ENCODE assay signal across 8 cellular contexts in genomic region chr10:89414879-89415821, GRCh38. TPM values are rescaled to one million over a fixed set of nuclear protein-coding genes. Genes with fewer than 3 reads are reported as not detected.
DNase-seq lines count a peak whose midpoint lies in the region; ATAC-seq and TF ChIP-seq lines count a peak whose summit lies in the region.

No MANE protein-coding gene starts in this region.

- peak overlapping the region; percentile 69 for H3K23ac ChIP-seq in neuronal stem cell (ENCODE audit: low read depth, low read length, poor library complexity)

- no peak overlapping the region for H2BK5ac ChIP-seq in neuronal stem cell (ENCODE audit: low read length)

- peak overlapping the region; percentile 76 for H3K9ac ChIP-seq in neuronal stem cell (ENCODE audit: low read depth, low read length, poor library complexity)

- TF ChIP-seq POLR2A in uterus (IDR thresholded peaks at IDR 0.05), result no peak

- H3K79me1 ChIP-seq in neuronal stem cell (ENCODE audit: low read depth, low read length), result no peaks in the 10 kb centered on the region

- peak overlapping the region; percentile 53 for H2BK120ac ChIP-seq in neuronal stem cell (ENCODE audit: low read depth, low read length)

- H3K9me3 ChIP-seq in neuronal stem cell (replicated peaks in 1 of 2; ENCODE audit: control insufficient read depth in 2 of 2, insufficient read depth in 1 of 2, low read depth in 1 of 2, low read length in 2 of 2) (peaks cover 0 to 9% of the 10 kb centered on the region in 2 donors), uterus (no peaks in the 10 kb centered on the region)

- H4K91ac ChIP-seq in neuronal stem cell (ENCODE audit: low read depth, low read length, poor library complexity), result no peak overlapping the region

- H3K4ac ChIP-seq in neuronal stem cell (ENCODE audit: low read length), result no peak overlapping the region

- no peak overlapping the region for H2AK5ac ChIP-seq in neuronal stem cell (ENCODE audit: low read depth, low read length)

- peak overlapping the region; percentile 94 for H3K18ac ChIP-seq in neuronal stem cell (ENCODE audit: low read length)

- no CpG with 5 or more reads among the region's 66 CpGs for WGBS in neuronal stem cell (ENCODE audit: extremely low coverage in 2 of 2, insufficient read length in 2 of 2, insufficient replicate concordance in 1 of 2), 2 donors

- no peak overlapping the region for H2BK15ac ChIP-seq in neuronal stem cell (ENCODE audit: low read length)

- H3K4me2 ChIP-seq in neuronal stem cell (ENCODE audit: insufficient read depth, low read length, poor library complexity, severe bottlenecking), result peak overlapping the region; percentile 68

- POLR2A ChIA-PET in AG04449 (lab: Yijun Ruan, JAX), result interaction anchor here (0.7 kb wide), 1 partner anchor 164 kb away, joined by 3 read pairs; the partner anchor contains the start of gene LIPA

- peak overlapping the region; percentile 99 for H2AFZ ChIP-seq in neuronal stem cell (ENCODE audit: low read length)

- H3K14ac ChIP-seq in neuronal stem cell (ENCODE audit: low read length), result peak overlapping the region; percentile 47

- intact Hi-C loops in uterus (cut with DNase I; ENCODE audit: low total_unique reads), result no loop called here

- peak overlapping the region; percentile 77 for H3K4me3 ChIP-seq in AG04449 (ENCODE audit: low read depth, low read length)
- peak overlapping the region; percentile 84 to 87 for H3K4me3 ChIP-seq in neuronal stem cell (ENCODE audit: low read length in 2 of 2)
- peak overlapping the region; percentile 70 to 74 for H3K4me3 ChIP-seq in uterus

- H3K4me1 ChIP-seq in neuronal stem cell (ENCODE audit: control insufficient read depth in 2 of 2, insufficient read depth in 1 of 2, low read depth in 1 of 2, low read length in 2 of 2) (peaks cover 0 to 4% of the 10 kb centered on the region in 2 donors), uterus (no peaks in the 10 kb centered on the region)

- H3K27ac ChIP-seq in neuronal stem cell (replicated peaks; ENCODE audit: low read length) (no peak overlapping the region), uterus (peak overlapping the region; percentile 95)

- ATAC-seq in GM18519 (IDR thresholded peaks at IDR 0.05; ENCODE audit: low FRiP score, unreplicated experiment) (peak; percentile 21), HG03025 (IDR thresholded peaks at IDR 0.05; ENCODE audit: low FRiP score, unreplicated experiment) (peak; percentile 32)

- no peak overlapping the region for H4K8ac ChIP-seq in neuronal stem cell (ENCODE audit: low read depth, low read length)

- no peak for TF ChIP-seq CTCF in AG04449 (IDR thresholded peaks at IDR 0.05; ENCODE audit: insufficient read depth, low read length, missing control alignments)
- peak in 1 of 4 experiments; percentile 12 for TF ChIP-seq CTCF in uterus (IDR thresholded peaks at IDR 0.05)

- H2BK12ac ChIP-seq in neuronal stem cell (ENCODE audit: low read length), result no peak overlapping the region

- H3K27me3 ChIP-seq in neuronal stem cell (ENCODE audit: control insufficient read depth in 3 of 3, insufficient read depth in 3 of 3, low read depth in 1 of 3, low read length in 3 of 3) (no peaks in the 10 kb centered on the region), uterus (no peaks in the 10 kb centered on the region)

- DNase-seq in AG04449 (ENCODE audit: low read depth, low spot score) (no peak), RPMI7951 (ENCODE audit: low read depth) (peak; percentile 70), germinal center (ENCODE audit: low spot score) (peak; percentile 38), neuronal stem cell (ENCODE audit: low spot score) (peak; percentile 33), uterus (peak; percentile 38 to 46)
- peak; percentile 51 for DNase-seq in activated naive CD4-positive, alpha-beta T cell treated with anti-CD3 and anti-CD28 coated beads, Interleukin-2, amount 50 U/mL, for 16 hours

- H3K36me3 ChIP-seq in neuronal stem cell (replicated peaks in 1 of 2; ENCODE audit: control insufficient read depth in 2 of 2, insufficient read depth in 2 of 2, low read length in 2 of 2) (peaks cover 5 to 27% of the 10 kb centered on the region in 2 donors), uterus (no peaks in the 10 kb centered on the region)

- CTCF ChIA-PET in AG04449 (lab: Yijun Ruan, JAX), result interaction anchor here (1.0 to 2.2 kb wide), 3 partner anchors 9 to 12 kb away, joined by 3 to 11 read pairs (median 3); no protein-coding TSS in a partner anchor

RNA-seq across cellular contexts. Expression of gene IFIT5, which starts 0.8 kb away (rescaled TPM):
- 20.8 and 28.7 TPM in 2 replicates for total RNA-seq in RPMI7951 (2014; rRNA removed; shearing (Covaris generic))
- polyA plus RNA-seq in neuronal stem cell (2013, experiment 1 of 2), result 7.7 TPM
- polyA plus RNA-seq in neuronal stem cell (2013, experiment 2 of 2), result 8.4 TPM
- total RNA-seq in uterus, result 10 to 100 TPM in 3 of 4 donors, 1 to 10 TPM in 1; 7.7 to 38.2 (median 29.4) TPM

RNA-seq across cellular contexts. Expression of gene IFIT1, which starts 22.7 kb away (rescaled TPM):
- 29.9 and 36.3 TPM in 2 replicates for total RNA-seq in RPMI7951 (2014; rRNA removed; shearing (Covaris generic))
- 16.3 TPM for polyA plus RNA-seq in neuronal stem cell (2013, experiment 1 of 2)
- polyA plus RNA-seq in neuronal stem cell (2013, experiment 2 of 2), result 15.7 TPM
- total RNA-seq in uterus, result 10 to 100 TPM; 13.5 to 27.4 (median 19.7) TPM

RNA-seq across cellular contexts. Expression of gene IFIT1B, which starts 37.3 kb away (rescaled TPM):
- total RNA-seq in RPMI7951 (2014; rRNA removed; shearing (Covaris generic)), result not detected in 2 replicates
- polyA plus RNA-seq in neuronal stem cell (2013, experiment 1 of 2), result not detected
- not detected for polyA plus RNA-seq in neuronal stem cell (2013, experiment 2 of 2)
- 1 to 10 TPM in 1 of 4 donors, not detected in 3; 1.1 TPM for total RNA-seq in uterus
